In genomic region chr9:3777137-3777536, GRCh38 we compare ENCODE assay signal across 23 cellular contexts.
"Had no signal": no experiment of that assay in that cellular context is flagged by ENCODE, and none has a peak within 500 bp of the region (broad histone marks: within the 10 kb centered on the region; RNA-seq: fewer than 3 reads in every experiment).

No MANE protein-coding gene starts in this region.

- H3K4me3 ChIP-seq: colonic mucosa, dorsolateral prefrontal cortex, esophagus squamous epithelium, gastroesophageal sphincter, lung, smooth muscle cell, testis, vagina had no signal

- ATAC-seq: effector memory CD8-positive, alpha-beta T cell; gastroesophageal sphincter; left lobe of liver; naive thymus-derived CD4-positive, alpha-beta T cell; sciatic nerve; WTC11 had no signal

- FAIRE-seq: endothelial cell of umbilical vein, kidney had no signal

- H3K27ac ChIP-seq: colonic mucosa, dorsolateral prefrontal cortex, esophagus squamous epithelium, gastroesophageal sphincter, testis, vagina had no signal

- H3K9me3 ChIP-seq: colonic mucosa, esophagus squamous epithelium, gastroesophageal sphincter, testis, vagina had no signal

- H3K36me3 ChIP-seq: colonic mucosa, esophagus squamous epithelium, gastroesophageal sphincter, vagina had no signal

- DNase-seq: activated naive CD8-positive, alpha-beta T cell treated with anti-CD3 and anti-CD28 coated beads for 36 hours; activated T-cell treated with anti-CD3 and anti-CD28 coated beads, Interleukin-2, amount 50 U/mL, for 1 hour; colonic mucosa; dorsolateral prefrontal cortex; effector memory CD8-positive, alpha-beta T cell; esophagus squamous epithelium; head of caudate nucleus; kidney; naive thymus-derived CD4-positive, alpha-beta T cell; occipital lobe; stimulated activated CD4-positive, alpha-beta T cell treated with anti-CD3 and anti-CD28 coated beads, Interleukin-15, amount 100 ng/mL, for 24 hours; stimulated activated CD8-positive, alpha-beta memory T cell treated with anti-CD3 and anti-CD28 coated beads, Interleukin-4, amount 100 ng/mL, for 48 hours; stimulated activated naive CD4-positive, alpha-beta T cell; T-helper 9 cell; testis had no signal

- H3K4me1 ChIP-seq: colonic mucosa, esophagus squamous epithelium, gastroesophageal sphincter, testis, vagina had no signal

- H3K27me3 ChIP-seq: colonic mucosa, dorsolateral prefrontal cortex, esophagus squamous epithelium, gastroesophageal sphincter, testis, vagina had no signal
